7 cellular contexts compared by ENCODE assay signal in genomic region chr7:102507410-102508088, GRCh38. TPM values are rescaled to one million over a fixed set of nuclear protein-coding genes. Genes with fewer than 3 reads are reported as not detected.
DNase-seq lines count a peak whose midpoint lies in the region; ATAC-seq, FAIRE-seq and TF ChIP-seq lines count a peak whose summit lies in the region.
"Not testable (repeated sequence)": the region's sequence is repeated elsewhere in the genome, so short reads cannot be mapped to it uniquely, and the experiment has no call there.

No MANE protein-coding gene starts in this region.

- H3K36me3 Mint-ChIP-seq in activated CD8-positive, alpha-beta T cell treated with anti-CD3 and anti-CD28 coated beads, Interleukin-2, amount 10 ng/mL, durations not matched to agents 7 days and 5 days (ENCODE audit: low read depth), result not testable (repeated sequence)

- not testable (repeated sequence) for H3K27ac Mint-ChIP-seq in activated CD8-positive, alpha-beta T cell treated with anti-CD3 and anti-CD28 coated beads, Interleukin-2, amount 10 ng/mL, durations not matched to agents 7 days and 5 days

- H3K4me3 ChIP-seq in A549, K562, right atrium auricular region, right lobe of liver, tibial artery: not testable (repeated sequence)

- CTCF ChIA-PET in A549 (lab: Yijun Ruan, JAX); activated CD8-positive, alpha-beta T cell treated with anti-CD3 and anti-CD28 coated beads, Interleukin-2, amount 10 ng/mL, durations not matched to agents 7 days and 5 days (lab: Charles Lee); K562 (lab: Yijun Ruan, JAX; ENCODE audit: low intra/inter-chr PET ratio): not testable (repeated sequence)

- peak overlapping the region in 1 of 2 experiments; percentile 65; a peak in 1 of 4 replicates for H3K9ac ChIP-seq in K562 (ENCODE audit: insufficient read depth in 1 of 2, low read depth in 2 of 2, low read length in 2 of 2)

- H3K9me3 Mint-ChIP-seq in activated CD8-positive, alpha-beta T cell treated with anti-CD3 and anti-CD28 coated beads, Interleukin-2, amount 10 ng/mL, durations not matched to agents 7 days and 5 days (ENCODE audit: insufficient read depth), result not testable (repeated sequence)

- H3K4me1 ChIP-seq in A549; K562 (replicated peaks in 1 of 2; ENCODE audit: control insufficient read depth in 2 of 2, insufficient read depth in 2 of 2, low read length in 2 of 2); right atrium auricular region; right lobe of liver; tibial artery: not testable (repeated sequence)

- DNase-seq in A549 (ENCODE audit: low read depth in 1 of 2, low spot score in 1 of 2); K562 (ENCODE audit: extremely low read depth in 1 of 4, low spot score in 3 of 4): not testable (repeated sequence)
- DNase-seq in activated CD8-positive, alpha-beta T cell treated with anti-CD3 and anti-CD28 coated beads, Interleukin-2, amount 10 ng/mL, durations not matched to agents 7 days and 5 days, result peak; percentile 19
- peak; percentile 43 for DNase-seq in right atrium auricular region (ENCODE audit: low spot score)
- peak in 2 of 3 donors; percentile 11 to 32 for DNase-seq in right lobe of liver
- DNase-seq in sciatic nerve (ENCODE audit: low spot score), result peak; percentile 57
- DNase-seq in tibial artery, result peak; percentile 16 to 34

- intact Hi-C loops in K562 (cut with micrococcal nuclease); right lobe of liver (cut with DNase I); sciatic nerve (cut with DNase I); tibial artery (cut with DNase I; ENCODE audit: low total_unique reads): not testable (repeated sequence)

- not testable (repeated sequence) for H3K9me1 ChIP-seq in K562 (ENCODE audit: control insufficient read depth, insufficient read depth, low read length)

- 0 out of 2 replicates have a peak overlapping the region, but pooled peaks have one; percentile 37 for H2AFZ ChIP-seq in K562 (ENCODE audit: low read depth, low read length)

- not testable (repeated sequence) for ATAC-seq in A549; activated CD8-positive, alpha-beta T cell treated with anti-CD3 and anti-CD28 coated beads, Interleukin-2, amount 10 ng/mL, durations not matched to agents 7 days and 5 days; sciatic nerve
- ATAC-seq in K562 (0 out of 3 replicates have a peak, but pooled peaks have one; percentile 1), right lobe of liver (peak in 1 of 4 donors; percentile 3)

- in situ Hi-C loops in K562 (cut with MboI), result not testable (repeated sequence)

- FAIRE-seq in A549 (lab: Jason Lieb, UNC); K562 (lab: Jason Lieb, UNC): not testable (repeated sequence)

- BruUV-seq in K562 (replicated peaks; lab: Mats Ljungman, UMichigan), result not testable (repeated sequence)

- TF ChIP-seq RAD21 in A549 (conservative IDR thresholded peaks at IDR 0.05 in 1 of 2, IDR thresholded peaks at IDR 0.05 in 1 of 2); K562 (CRISPR knock-in tag; conservative IDR thresholded peaks at IDR 0.05 in 1 of 2, IDR thresholded peaks at IDR 0.05 in 1 of 2): not testable (repeated sequence)

- H4K20me1 ChIP-seq in K562 (replicated peaks; ENCODE audit: control insufficient read depth, insufficient read depth, low read length), result not testable (repeated sequence)

- H3K36me3 ChIP-seq in K562 (ENCODE audit: control insufficient read depth, insufficient read depth, low read length); right atrium auricular region; right lobe of liver; tibial artery: not testable (repeated sequence)

- not testable (repeated sequence) for TF ChIP-seq CTCF in A549 (IDR thresholded peaks at IDR 0.05); K562 (IDR thresholded peaks at IDR 0.05 in 2 of 3, conservative IDR thresholded peaks at IDR 0.05 in 1 of 3; ENCODE audit: insufficient read depth in 2 of 3, low read depth in 1 of 3, low read length in 3 of 3); right atrium auricular region (IDR thresholded peaks at IDR 0.05); right lobe of liver (IDR thresholded peaks at IDR 0.05); tibial artery (IDR thresholded peaks at IDR 0.05)

- WGBS in A549 (ENCODE audit: missing lambda C conversion rate), result 97% methylated on average over 2 of the region's 8 CpGs
- WGBS in K562 (ENCODE audit: insufficient coverage, low coverage, missing lambda C conversion rate), result 34% methylated on average over 2 of the region's 8 CpGs
- WGBS in right lobe of liver (ENCODE audit: insufficient coverage, low coverage, low lambda C conversion rate, missing lambda C conversion rate), result no CpG with 5 or more reads among the region's 8 CpGs

- H3K4me1 Mint-ChIP-seq in activated CD8-positive, alpha-beta T cell treated with anti-CD3 and anti-CD28 coated beads, Interleukin-2, amount 10 ng/mL, durations not matched to agents 7 days and 5 days (ENCODE audit: low read depth), result not testable (repeated sequence)

- not testable (repeated sequence) for H3K79me2 ChIP-seq in K562 (ENCODE audit: control insufficient read depth, insufficient read depth, low read length)

- TF ChIP-seq EP300 in A549 (IDR thresholded peaks at IDR 0.05); K562 (IDR thresholded peaks at IDR 0.05; ENCODE audit: low read length): not testable (repeated sequence)

- not testable (repeated sequence) for H3K27me3 Mint-ChIP-seq in activated CD8-positive, alpha-beta T cell treated with anti-CD3 and anti-CD28 coated beads, Interleukin-2, amount 10 ng/mL, durations not matched to agents 7 days and 5 days (ENCODE audit: low read depth)

- H3K9me3 ChIP-seq in A549; K562 (replicated peaks; ENCODE audit: control insufficient read depth, insufficient read depth, low read depth, low read length); right atrium auricular region; right lobe of liver; tibial artery: not testable (repeated sequence)

- H3K27ac ChIP-seq in A549, result peak overlapping the region; percentile 43 to 82; a peak in 4 of 6 replicates
- H3K27ac ChIP-seq in K562 (ENCODE audit: extremely low read depth, low read depth, low read length); right atrium auricular region; right lobe of liver; tibial artery: not testable (repeated sequence)

- not testable (repeated sequence) for TF ChIP-seq POLR2A in A549 (IDR thresholded peaks at IDR 0.05; ENCODE audit: low read length); K562 (conservative IDR thresholded peaks at IDR 0.05); right lobe of liver (IDR thresholded peaks at IDR 0.05)

- POLR2A ChIA-PET in A549 (lab: Yijun Ruan, JAX); activated CD8-positive, alpha-beta T cell treated with anti-CD3 and anti-CD28 coated beads, Interleukin-2, amount 10 ng/mL, durations not matched to agents 7 days and 5 days (lab: Charles Lee); K562 (lab: Yijun Ruan, JAX): not testable (repeated sequence)

- H3K27me3 ChIP-seq in K562 (ENCODE audit: control insufficient read depth in 2 of 2, insufficient read depth in 2 of 2, low read length in 2 of 2); right atrium auricular region; right lobe of liver; tibial artery: not testable (repeated sequence)

- H3K4me3 Mint-ChIP-seq in activated CD8-positive, alpha-beta T cell treated with anti-CD3 and anti-CD28 coated beads, Interleukin-2, amount 10 ng/mL, durations not matched to agents 7 days and 5 days, result not testable (repeated sequence)

- not testable (repeated sequence) for H3K4me2 ChIP-seq in A549; K562 (ENCODE audit: insufficient read depth, low read length)

RNA-seq across cellular contexts. Expression of gene RASA4B, which starts 10.0 kb away (rescaled TPM):
- polyA plus RNA-seq in A549 (2011; rRNA removed), result 0.83 and 0.93 TPM in 2 replicates
- 0.65 and 1.0 TPM in 2 replicates for polyA plus RNA-seq in A549 (2012; cell fraction: cytosol; rRNA removed)
- 3.7 and 4.5 TPM in 2 replicates for polyA plus RNA-seq in A549 (2012; cell fraction: nucleus; rRNA removed)
- 1.4 to 1.5 TPM (median 1.4 TPM) in 3 replicates for polyA plus RNA-seq in A549 (2017; fragmentation: RNase III; extraction: RNeasy Plus Mini Kit Qiagen cat#74134 plus additional on column Dnase treatment)
- polyA minus RNA-seq in A549 (2011; rRNA and poly(A)+ RNA removed), result 0.87 and 1.3 TPM in 2 replicates
- total RNA-seq in activated CD8-positive, alpha-beta T cell treated with anti-CD3 and anti-CD28 coated beads, Interleukin-2, amount 10 ng/mL, durations not matched to agents 7 days and 5 days, result 10 to 100 TPM; 18.9 to 21.1 TPM
- total RNA-seq in K562 (2011; cell fraction: chromatin; rRNA removed; ENCODE audit: low replicate concordance), result 12.1 and 23.0 TPM in 2 replicates
- 8.4 and 13.2 TPM in 2 replicates for total RNA-seq in K562 (2011; cell fraction: nucleolus; rRNA removed)
- 11.2 and 14.5 TPM in 2 replicates for total RNA-seq in K562 (2011; cell fraction: nucleoplasm; rRNA removed)
- total RNA-seq in K562 (2014; rRNA removed), result 0.73 and 1.8 TPM in 2 replicates
- 0.19 and 0.69 TPM in 2 replicates for total RNA-seq in K562 (2014; rRNA removed; fragmentation: Illumina TruSeq; extraction: Trizol)
- 0.94 and 1.4 TPM in 2 replicates for total RNA-seq in K562 (2015; rRNA removed; fragmentation: Illumina TruSeq; extraction: Trizol)
- total RNA-seq in K562 (2021), result 2.9 and 3.5 TPM in 2 replicates
- polyA plus RNA-seq in K562 (2011; rRNA removed), result 1.5 and 3.3 TPM in 2 replicates
- 2.1 and 2.8 TPM in 2 replicates for polyA plus RNA-seq in K562 (2011; cell fraction: cytosol; rRNA removed)
- polyA plus RNA-seq in K562 (2011; cell fraction: nucleus; rRNA removed), result 13.0 and 14.1 TPM in 2 replicates
- 3.9 and 6.8 TPM in 2 replicates for polyA plus RNA-seq in K562 (2012)
- 1.5 and 2.6 TPM in 2 replicates for polyA plus RNA-seq in K562 (2014; fragmentation: Illumina TruSeq; extraction: Trizol)
- polyA plus RNA-seq in K562 (2014; fragmentation: Nextera tagmentation; extraction: Ambion mirVana), result under 1 TPM in 1 of 2 experiments, not detected in 1; 0.01 TPM
- polyA plus RNA-seq in K562 (2014; rRNA removed), result 2.4 and 2.5 TPM in 2 replicates
- 1.4 and 1.6 TPM in 2 replicates for polyA minus RNA-seq in K562 (2011; rRNA and poly(A)+ RNA removed)
- 2.8 TPM in 1 of 2 replicates, not detected in the other for polyA minus RNA-seq in K562 (2011; cell fraction: cytosol; rRNA and poly(A)+ RNA removed)
- 2.6 and 3.1 TPM in 2 replicates for polyA minus RNA-seq in K562 (2011; cell fraction: nucleus; rRNA and poly(A)+ RNA removed)
- total RNA-seq in right atrium auricular region, result 1 to 10 TPM; 4.3 to 7.5 TPM
- total RNA-seq in right lobe of liver, result 1 to 10 TPM; 1.1 to 3.4 (median 2.7) TPM
- 59.3 TPM for total RNA-seq in sciatic nerve

RNA-seq across cellular contexts. Expression of gene POLR2J, which starts 28.8 kb away (rescaled TPM):
- polyA plus RNA-seq in A549 (2011; rRNA removed), result 70.5 and 99.0 TPM in 2 replicates
- polyA plus RNA-seq in A549 (2012; cell fraction: cytosol; rRNA removed), result 189 and 192 TPM in 2 replicates
- polyA plus RNA-seq in A549 (2012; cell fraction: nucleus; rRNA removed), result 60.3 and 62.3 TPM in 2 replicates
- 101 to 107 TPM (median 104 TPM) in 3 replicates for polyA plus RNA-seq in A549 (2017; fragmentation: RNase III; extraction: RNeasy Plus Mini Kit Qiagen cat#74134 plus additional on column Dnase treatment)
- 25.1 and 34.7 TPM in 2 replicates for polyA minus RNA-seq in A549 (2011; rRNA and poly(A)+ RNA removed)
- total RNA-seq in activated CD8-positive, alpha-beta T cell treated with anti-CD3 and anti-CD28 coated beads, Interleukin-2, amount 10 ng/mL, durations not matched to agents 7 days and 5 days, result 10 to 100 TPM; 55.7 to 62.0 TPM
- 11.0 and 31.6 TPM in 2 replicates for total RNA-seq in K562 (2011; cell fraction: chromatin; rRNA removed; ENCODE audit: low replicate concordance)
- 83.9 and 98.7 TPM in 2 replicates for total RNA-seq in K562 (2011; cell fraction: nucleolus; rRNA removed)
- total RNA-seq in K562 (2011; cell fraction: nucleoplasm; rRNA removed), result 48.7 and 61.8 TPM in 2 replicates
- total RNA-seq in K562 (2014; rRNA removed), result 132 and 160 TPM in 2 replicates
- total RNA-seq in K562 (2014; rRNA removed; fragmentation: Illumina TruSeq; extraction: Trizol), result 70.3 and 80.8 TPM in 2 replicates
- 141 TPM in 2 replicates for total RNA-seq in K562 (2015; rRNA removed; fragmentation: Illumina TruSeq; extraction: Trizol)
- 97.8 and 104 TPM in 2 replicates for total RNA-seq in K562 (2021)
- 84.6 and 113 TPM in 2 replicates for polyA plus RNA-seq in K562 (2011; rRNA removed)
- polyA plus RNA-seq in K562 (2011; cell fraction: cytosol; rRNA removed), result 138 and 266 TPM in 2 replicates
- 45.6 and 63.7 TPM in 2 replicates for polyA plus RNA-seq in K562 (2011; cell fraction: nucleus; rRNA removed)
- polyA plus RNA-seq in K562 (2012), result 130 and 185 TPM in 2 replicates
- 220 and 231 TPM in 2 replicates for polyA plus RNA-seq in K562 (2014; fragmentation: Illumina TruSeq; extraction: Trizol)
- polyA plus RNA-seq in K562 (2014; fragmentation: Nextera tagmentation; extraction: Ambion mirVana), result 10 to 100 TPM; 32.3 to 85.8 TPM
- 175 and 180 TPM in 2 replicates for polyA plus RNA-seq in K562 (2014; rRNA removed)
- polyA minus RNA-seq in K562 (2011; rRNA and poly(A)+ RNA removed), result 17.4 and 27.2 TPM in 2 replicates
- polyA minus RNA-seq in K562 (2011; cell fraction: cytosol; rRNA and poly(A)+ RNA removed), result 16.4 and 17.5 TPM in 2 replicates
- 51.5 and 65.8 TPM in 2 replicates for polyA minus RNA-seq in K562 (2011; cell fraction: nucleus; rRNA and poly(A)+ RNA removed)
- total RNA-seq in right atrium auricular region, result 10 to 100 TPM; 19.2 to 34.8 TPM
- total RNA-seq in right lobe of liver, result 10 to 100 TPM; 18.8 to 27.1 (median 20.3) TPM
- total RNA-seq in sciatic nerve, result 31.6 TPM

RNA-seq across cellular contexts. Expression of gene UPK3BL2, which starts 35.9 kb away (rescaled TPM):
- 1.4 and 1.7 TPM in 2 replicates for polyA plus RNA-seq in A549 (2011; rRNA removed)
- polyA plus RNA-seq in A549 (2012; cell fraction: cytosol; rRNA removed), result 4.9 and 6.1 TPM in 2 replicates
- 110 and 148 TPM in 2 replicates for polyA plus RNA-seq in A549 (2012; cell fraction: nucleus; rRNA removed)
- 3.3 to 3.9 TPM (median 3.7 TPM) in 3 replicates for polyA plus RNA-seq in A549 (2017; fragmentation: RNase III; extraction: RNeasy Plus Mini Kit Qiagen cat#74134 plus additional on column Dnase treatment)
- polyA minus RNA-seq in A549 (2011; rRNA and poly(A)+ RNA removed), result 2.1 and 3.9 TPM in 2 replicates
- total RNA-seq in activated CD8-positive, alpha-beta T cell treated with anti-CD3 and anti-CD28 coated beads, Interleukin-2, amount 10 ng/mL, durations not matched to agents 7 days and 5 days, result 10 to 100 TPM; 24.1 to 27.1 TPM
- total RNA-seq in K562 (2011; cell fraction: chromatin; rRNA removed; ENCODE audit: low replicate concordance), result 59.6 and 142 TPM in 2 replicates
- total RNA-seq in K562 (2011; cell fraction: nucleolus; rRNA removed), result 57.0 and 58.6 TPM in 2 replicates
- total RNA-seq in K562 (2011; cell fraction: nucleoplasm; rRNA removed), result 63.1 and 82.7 TPM in 2 replicates
- 5.6 and 9.1 TPM in 2 replicates for total RNA-seq in K562 (2014; rRNA removed)
- total RNA-seq in K562 (2014; rRNA removed; fragmentation: Illumina TruSeq; extraction: Trizol), result 3.4 and 3.7 TPM in 2 replicates
- 7.7 and 7.8 TPM in 2 replicates for total RNA-seq in K562 (2015; rRNA removed; fragmentation: Illumina TruSeq; extraction: Trizol)
- total RNA-seq in K562 (2021), result 17.0 and 17.6 TPM in 2 replicates
- 6.0 and 9.1 TPM in 2 replicates for polyA plus RNA-seq in K562 (2011; rRNA removed)
- 4.2 and 12.3 TPM in 2 replicates for polyA plus RNA-seq in K562 (2011; cell fraction: cytosol; rRNA removed)
- 38.0 and 69.8 TPM in 2 replicates for polyA plus RNA-seq in K562 (2011; cell fraction: nucleus; rRNA removed)
- polyA plus RNA-seq in K562 (2012), result 5.3 and 17.9 TPM in 2 replicates
- 7.9 and 11.4 TPM in 2 replicates for polyA plus RNA-seq in K562 (2014; fragmentation: Illumina TruSeq; extraction: Trizol)
- under 1 TPM in 1 of 2 experiments, not detected in 1; 0.77 TPM for polyA plus RNA-seq in K562 (2014; fragmentation: Nextera tagmentation; extraction: Ambion mirVana)
- 24.8 and 26.1 TPM in 2 replicates for polyA plus RNA-seq in K562 (2014; rRNA removed)
- polyA minus RNA-seq in K562 (2011; rRNA and poly(A)+ RNA removed), result 1.1 and 3.8 TPM in 2 replicates
- 2.5 and 7.6 TPM in 2 replicates for polyA minus RNA-seq in K562 (2011; cell fraction: cytosol; rRNA and poly(A)+ RNA removed)
- polyA minus RNA-seq in K562 (2011; cell fraction: nucleus; rRNA and poly(A)+ RNA removed), result 4.0 and 5.5 TPM in 2 replicates
- under 1 TPM; 0.83 to 0.89 TPM for total RNA-seq in right atrium auricular region
- 10 to 100 TPM in 2 of 6 experiments, 1 to 10 TPM in 2, under 1 TPM in 1, not detected in 1; 0.43 to 10.8 (median 7.9) TPM for total RNA-seq in right lobe of liver
- total RNA-seq in sciatic nerve, result 31.6 TPM

RNA-seq across cellular contexts. Expression of gene LRWD1, which starts 42.8 kb away (rescaled TPM):
- polyA plus RNA-seq in A549 (2011; rRNA removed), result 10.7 and 14.9 TPM in 2 replicates
- polyA plus RNA-seq in A549 (2012; cell fraction: cytosol; rRNA removed), result 28.4 and 34.9 TPM in 2 replicates
- 50.8 and 67.2 TPM in 2 replicates for polyA plus RNA-seq in A549 (2012; cell fraction: nucleus; rRNA removed)
- 26.3 to 28.7 TPM (median 28.1 TPM) in 3 replicates for polyA plus RNA-seq in A549 (2017; fragmentation: RNase III; extraction: RNeasy Plus Mini Kit Qiagen cat#74134 plus additional on column Dnase treatment)
- 17.9 TPM in 2 replicates for polyA minus RNA-seq in A549 (2011; rRNA and poly(A)+ RNA removed)
- 10 to 100 TPM; 16.7 to 21.7 TPM for total RNA-seq in activated CD8-positive, alpha-beta T cell treated with anti-CD3 and anti-CD28 coated beads, Interleukin-2, amount 10 ng/mL, durations not matched to agents 7 days and 5 days
- 20.9 and 70.7 TPM in 2 replicates for total RNA-seq in K562 (2011; cell fraction: chromatin; rRNA removed; ENCODE audit: low replicate concordance)
- total RNA-seq in K562 (2011; cell fraction: nucleolus; rRNA removed), result 74.0 and 78.4 TPM in 2 replicates
- 23.7 and 31.9 TPM in 2 replicates for total RNA-seq in K562 (2011; cell fraction: nucleoplasm; rRNA removed)
- total RNA-seq in K562 (2014; rRNA removed), result 51.2 and 62.4 TPM in 2 replicates
- total RNA-seq in K562 (2014; rRNA removed; fragmentation: Illumina TruSeq; extraction: Trizol), result 14.1 and 21.3 TPM in 2 replicates
- 38.3 and 38.5 TPM in 2 replicates for total RNA-seq in K562 (2015; rRNA removed; fragmentation: Illumina TruSeq; extraction: Trizol)
- total RNA-seq in K562 (2021), result 64.7 and 66.0 TPM in 2 replicates
- polyA plus RNA-seq in K562 (2011; rRNA removed), result 25.8 and 28.5 TPM in 2 replicates
- 21.8 and 77.0 TPM in 2 replicates for polyA plus RNA-seq in K562 (2011; cell fraction: cytosol; rRNA removed)
- polyA plus RNA-seq in K562 (2011; cell fraction: nucleus; rRNA removed), result 35.4 and 76.1 TPM in 2 replicates
- 42.1 and 48.6 TPM in 2 replicates for polyA plus RNA-seq in K562 (2012)
- 33.2 and 52.4 TPM in 2 replicates for polyA plus RNA-seq in K562 (2014; fragmentation: Illumina TruSeq; extraction: Trizol)
- under 1 TPM; 0.61 to 0.78 TPM for polyA plus RNA-seq in K562 (2014; fragmentation: Nextera tagmentation; extraction: Ambion mirVana)
- polyA plus RNA-seq in K562 (2014; rRNA removed), result 64.8 and 65.7 TPM in 2 replicates
- 11.1 and 23.2 TPM in 2 replicates for polyA minus RNA-seq in K562 (2011; rRNA and poly(A)+ RNA removed)
- 28.3 and 46.6 TPM in 2 replicates for polyA minus RNA-seq in K562 (2011; cell fraction: cytosol; rRNA and poly(A)+ RNA removed)
- polyA minus RNA-seq in K562 (2011; cell fraction: nucleus; rRNA and poly(A)+ RNA removed), result 19.7 and 29.1 TPM in 2 replicates
- total RNA-seq in right atrium auricular region, result 10 to 100 TPM in 1 of 2 donors, 1 to 10 TPM in 1; 9.8 to 13.7 TPM
- 10 to 100 TPM in 4 of 6 experiments, 1 to 10 TPM in 2; 8.3 to 15.5 (median 12.9) TPM for total RNA-seq in right lobe of liver
- 11.1 TPM for total RNA-seq in sciatic nerve

RNA-seq across cellular contexts. Expression of gene ALKBH4, which starts 42.9 kb away (rescaled TPM):
- 3.1 and 4.0 TPM in 2 replicates for polyA plus RNA-seq in A549 (2011; rRNA removed)
- 8.9 and 11.9 TPM in 2 replicates for polyA plus RNA-seq in A549 (2012; cell fraction: cytosol; rRNA removed)
- polyA plus RNA-seq in A549 (2012; cell fraction: nucleus; rRNA removed), result 6.6 and 7.0 TPM in 2 replicates
- polyA plus RNA-seq in A549 (2017; fragmentation: RNase III; extraction: RNeasy Plus Mini Kit Qiagen cat#74134 plus additional on column Dnase treatment), result 7.9 to 8.8 TPM (median 8.2 TPM) in 3 replicates
- polyA minus RNA-seq in A549 (2011; rRNA and poly(A)+ RNA removed), result 2.3 and 2.5 TPM in 2 replicates
- total RNA-seq in activated CD8-positive, alpha-beta T cell treated with anti-CD3 and anti-CD28 coated beads, Interleukin-2, amount 10 ng/mL, durations not matched to agents 7 days and 5 days, result 10 to 100 TPM; 10.8 to 11.1 TPM
- 4.3 and 16.0 TPM in 2 replicates for total RNA-seq in K562 (2011; cell fraction: chromatin; rRNA removed; ENCODE audit: low replicate concordance)
- total RNA-seq in K562 (2011; cell fraction: nucleolus; rRNA removed), result 9.1 and 10.8 TPM in 2 replicates
- total RNA-seq in K562 (2011; cell fraction: nucleoplasm; rRNA removed), result 6.9 and 7.2 TPM in 2 replicates
- 21.4 and 41.5 TPM in 2 replicates for total RNA-seq in K562 (2014; rRNA removed)
- total RNA-seq in K562 (2014; rRNA removed; fragmentation: Illumina TruSeq; extraction: Trizol), result 5.7 and 7.2 TPM in 2 replicates
- 13.5 and 15.2 TPM in 2 replicates for total RNA-seq in K562 (2015; rRNA removed; fragmentation: Illumina TruSeq; extraction: Trizol)
- total RNA-seq in K562 (2021), result 18.5 and 19.6 TPM in 2 replicates
- polyA plus RNA-seq in K562 (2011; rRNA removed), result 4.6 and 4.7 TPM in 2 replicates
- 6.4 and 21.6 TPM in 2 replicates for polyA plus RNA-seq in K562 (2011; cell fraction: cytosol; rRNA removed)
- 3.5 and 6.3 TPM in 2 replicates for polyA plus RNA-seq in K562 (2011; cell fraction: nucleus; rRNA removed)
- polyA plus RNA-seq in K562 (2012), result 10.7 and 13.3 TPM in 2 replicates
- 7.1 and 10.0 TPM in 2 replicates for polyA plus RNA-seq in K562 (2014; fragmentation: Illumina TruSeq; extraction: Trizol)
- polyA plus RNA-seq in K562 (2014; fragmentation: Nextera tagmentation; extraction: Ambion mirVana), result 10 to 100 TPM in 1 of 2 experiments, 1 to 10 TPM in 1; 6.7 to 11.8 TPM
- 13.8 and 18.1 TPM in 2 replicates for polyA plus RNA-seq in K562 (2014; rRNA removed)
- polyA minus RNA-seq in K562 (2011; rRNA and poly(A)+ RNA removed), result 1.5 and 2.0 TPM in 2 replicates
- 3.6 and 6.6 TPM in 2 replicates for polyA minus RNA-seq in K562 (2011; cell fraction: cytosol; rRNA and poly(A)+ RNA removed)
- 3.4 and 3.9 TPM in 2 replicates for polyA minus RNA-seq in K562 (2011; cell fraction: nucleus; rRNA and poly(A)+ RNA removed)
- total RNA-seq in right atrium auricular region, result 10 to 100 TPM; 10.8 to 16.8 TPM
- 10 to 100 TPM in 1 of 6 experiments, 1 to 10 TPM in 5; 3.7 to 11.7 (median 5.6) TPM for total RNA-seq in right lobe of liver
- total RNA-seq in sciatic nerve, result 8.6 TPM
